Comparison of ENCODE assay signal across 14 cellular contexts in genomic region chr2:119254601-119255080, GRCh38.
"Had no signal": no experiment of that assay in that cellular context is flagged by ENCODE, and none has a peak within 500 bp of the region (broad histone marks: within the 10 kb centered on the region; RNA-seq: fewer than 3 reads in every experiment).

No MANE protein-coding gene starts in this region.

- DNase-seq: activated CD4-positive, alpha-beta memory T cell treated with anti-CD3 and anti-CD28 coated beads for 36 hours; activated naive CD8-positive, alpha-beta T cell treated with anti-CD3 and anti-CD28 coated beads, Interleukin-2, amount 10 ng/mL, durations not matched to agents 7 days and 5 days; activated T-cell treated with anti-CD3 and anti-CD28 coated beads, Interleukin-2, amount 50 U/mL, for 72 hours; anterior cingulate cortex; dorsolateral prefrontal cortex; foreskin keratinocyte; left lung; ovary; stimulated activated CD4-positive, alpha-beta T cell treated with anti-CD3 and anti-CD28 coated beads, Interleukin-2, amount 100 ng/mL, for 48 hours; stimulated activated naive CD4-positive, alpha-beta T cell treated with Interleukin-2 at 50 U/mL for 16 hours had no signal

- H3K4me1 ChIP-seq: upper lobe of left lung had no signal

- H3K4me3 ChIP-seq: dorsolateral prefrontal cortex, left lung, ovary, upper lobe of left lung had no signal

- H3K27me3 Mint-ChIP-seq: activated naive CD8-positive, alpha-beta T cell treated with anti-CD3 and anti-CD28 coated beads, Interleukin-2, amount 10 ng/mL, durations not matched to agents 7 days and 5 days; memory B cell had no signal

- H3K9me3 ChIP-seq: left lung, ovary, upper lobe of left lung had no signal

- H3K27ac ChIP-seq: foreskin keratinocyte, left lung, ovary, upper lobe of left lung had no signal

- H3K27ac Mint-ChIP-seq: activated CD4-positive, alpha-beta memory T cell treated with anti-CD3 and anti-CD28 coated beads for 36 hours; activated naive CD8-positive, alpha-beta T cell treated with anti-CD3 and anti-CD28 coated beads, Interleukin-2, amount 10 ng/mL, durations not matched to agents 7 days and 5 days; activated T-cell treated with anti-CD3 and anti-CD28 coated beads, Interleukin-2, amount 50 U/mL, for 72 hours; memory B cell; nephron; T-helper 2 cell treated with Interferon-gamma antibody and Interleukin-4, amounts not matched to agents 5 μg/mL and 100 μg/mL, for 36 hours had no signal

- H3K27me3 ChIP-seq: dorsolateral prefrontal cortex, foreskin keratinocyte, left lung, ovary, upper lobe of left lung had no signal

- H3K36me3 ChIP-seq: ovary had no signal

- H3K9me3 Mint-ChIP-seq: activated CD4-positive, alpha-beta memory T cell treated with anti-CD3 and anti-CD28 coated beads for 36 hours; activated naive CD8-positive, alpha-beta T cell treated with anti-CD3 and anti-CD28 coated beads, Interleukin-2, amount 10 ng/mL, durations not matched to agents 7 days and 5 days; activated T-cell treated with anti-CD3 and anti-CD28 coated beads, Interleukin-2, amount 50 U/mL, for 72 hours; memory B cell; nephron; T-helper 2 cell treated with Interferon-gamma antibody and Interleukin-4, amounts not matched to agents 5 μg/mL and 100 μg/mL, for 36 hours had no signal

- H3K4me3 Mint-ChIP-seq: activated CD4-positive, alpha-beta memory T cell treated with anti-CD3 and anti-CD28 coated beads for 36 hours; activated naive CD8-positive, alpha-beta T cell treated with anti-CD3 and anti-CD28 coated beads, Interleukin-2, amount 10 ng/mL, durations not matched to agents 7 days and 5 days; activated T-cell treated with anti-CD3 and anti-CD28 coated beads, Interleukin-2, amount 50 U/mL, for 72 hours; memory B cell; nephron; T-helper 2 cell treated with Interferon-gamma antibody and Interleukin-4, amounts not matched to agents 5 μg/mL and 100 μg/mL, for 36 hours had no signal

- ATAC-seq: activated T-cell treated with anti-CD3 and anti-CD28 coated beads, Interleukin-2, amount 50 U/mL, for 72 hours; foreskin keratinocyte; left lung had no signal

- H3K4me1 Mint-ChIP-seq: activated naive CD8-positive, alpha-beta T cell treated with anti-CD3 and anti-CD28 coated beads, Interleukin-2, amount 10 ng/mL, durations not matched to agents 7 days and 5 days; memory B cell had no signal

- H3K36me3 Mint-ChIP-seq: activated CD4-positive, alpha-beta memory T cell treated with anti-CD3 and anti-CD28 coated beads for 36 hours; activated naive CD8-positive, alpha-beta T cell treated with anti-CD3 and anti-CD28 coated beads, Interleukin-2, amount 10 ng/mL, durations not matched to agents 7 days and 5 days; memory B cell had no signal
